In genomic region chr1:219000005-219000404, GRCh38 we compare ENCODE assay signal across 30 cellular contexts.
"Had no signal": no experiment of that assay in that cellular context is flagged by ENCODE, and none has a peak within 500 bp of the region (broad histone marks: within the 10 kb centered on the region; RNA-seq: fewer than 3 reads in every experiment).

No MANE protein-coding gene starts in this region.

- H3K4me1 ChIP-seq: esophagus muscularis mucosa, foreskin keratinocyte, gastrocnemius medialis had no signal

- DNase-seq: activated B cell treated with CpG ODN at 0.5 μM for 24 hours; activated CD4-positive, alpha-beta T cell treated with anti-CD3 and anti-CD28 coated beads for 48 hours; activated CD4-positive, alpha-beta T cell treated with anti-CD3 and anti-CD28 coated beads, Interleukin-2, amount 50 U/mL, for 1 hour; activated CD4-positive, alpha-beta T cell treated with anti-CD3 and anti-CD28 coated beads, Interleukin-2, amount 50 U/mL, for 48 hours; activated CD8-positive, alpha-beta memory T cell treated with anti-CD3 and anti-CD28 coated beads for 24 hours; activated CD8-positive, alpha-beta T cell treated with anti-CD3 and anti-CD28 coated beads for 36 hours; activated effector memory CD4-positive, alpha-beta T cell treated with Interleukin-2 at 50 U/mL for 16 hours; activated gamma-delta T cell treated with Interleukin-2 at 50 U/mL for 16 hours; activated naive CD4-positive, alpha-beta T cell treated with anti-CD3 and anti-CD28 coated beads, Interleukin-2, amount 50 U/mL, for 16 hours; activated naive CD4-positive, alpha-beta T cell treated with Interleukin-2 at 50 U/mL for 16 hours; activated T-cell treated with anti-CD3 and anti-CD28 coated beads, Interleukin-2, amount 50 U/mL, for 4 hours; amniotic stem cell; anterior cingulate cortex; effector CD4-positive, alpha-beta T cell; effector memory CD8-positive, alpha-beta T cell; erythroblast; gastrocnemius medialis; glutamatergic neuron; heart left ventricle; T-helper 17 cell; T1000; WERI-Rb-1 had no signal

- H3K27ac ChIP-seq: brain microvascular endothelial cell, coronary artery, esophagus muscularis mucosa, foreskin keratinocyte, gastrocnemius medialis, heart left ventricle, WERI-Rb-1 had no signal

- ATAC-seq: activated CD4-positive, CD25-positive, alpha-beta regulatory T cell treated with anti-CD3 and anti-CD28 coated beads, Interleukin-2, amount 50 U/mL, for 24 hours; activated CD8-positive, alpha-beta T cell treated with anti-CD3 and anti-CD28 coated beads for 36 hours; activated T-cell treated with anti-CD3 and anti-CD28 coated beads, Interleukin-2, amount 50 U/mL, for 4 hours; activated T-helper 17 cell treated with anti-CD3 and anti-CD28 coated beads, Interleukin-2, amount 50 U/mL, for 72 hours; effector memory CD8-positive, alpha-beta T cell; foreskin keratinocyte; gastrocnemius medialis; heart left ventricle; T-helper 17 cell had no signal

- H3K27me3 ChIP-seq: brain microvascular endothelial cell, esophagus muscularis mucosa, foreskin keratinocyte, gastrocnemius medialis, heart left ventricle had no signal

- H3K4me3 ChIP-seq: coronary artery, esophagus muscularis mucosa, gastrocnemius medialis, heart left ventricle had no signal

- H3K9me3 ChIP-seq: gastrocnemius medialis had no signal

- H3K36me3 ChIP-seq: brain microvascular endothelial cell, esophagus muscularis mucosa, gastrocnemius medialis, heart left ventricle, WERI-Rb-1 had no signal

- FAIRE-seq: astrocyte, bronchial epithelial cell had no signal
